15 cellular contexts compared by ENCODE assay signal in genomic region chr4:123833156-123833555, GRCh38.
DNase-seq lines count a peak whose midpoint lies in the region; ATAC-seq and TF ChIP-seq lines count a peak whose summit lies in the region.
"Had no signal": no experiment of that assay in that cellular context is flagged by ENCODE, and none has a peak within 500 bp of the region (broad histone marks: within the 10 kb centered on the region; RNA-seq: fewer than 3 reads in every experiment).

No MANE protein-coding gene starts in this region.

- H3K27ac ChIP-seq in ACC112 (ENCODE audit: low read depth, low read length) (peak overlapping the region; percentile 99), RWPE1 (no peak overlapping the region), esophagus muscularis mucosa (replicated peaks in 1 of 4) (peak overlapping the region; percentile 69 to 85 (median 74)), testis (no peak overlapping the region)

- TF ChIP-seq POLR2A in esophagus muscularis mucosa (IDR thresholded peaks at IDR 0.05; ENCODE audit: low read depth) (no peak), testis (IDR thresholded peaks at IDR 0.05) (no peak)

- H3K27me3 ChIP-seq in ACC112 (ENCODE audit: insufficient read depth, low read length) (no peaks in the 10 kb centered on the region), esophagus muscularis mucosa (no peaks in the 10 kb centered on the region), testis (no peaks in the 10 kb centered on the region)

- POLR2A ChIA-PET in RWPE1 (lab: Yijun Ruan, JAX; ENCODE audit: low non-redundant PET), result no interaction called here

- no peaks in the 10 kb centered on the region for H3K9me3 ChIP-seq in esophagus muscularis mucosa
- no peaks in the 10 kb centered on the region for H3K9me3 ChIP-seq in testis

- H3K4me1 Mint-ChIP-seq in osteocyte (ENCODE audit: unreplicated experiment), result peaks cover 53% of the 10 kb centered on the region

- H3K4me1 ChIP-seq in ACC112 (ENCODE audit: control insufficient read depth, insufficient read depth, low read length, unreplicated experiment), result peaks cover 33% of the 10 kb centered on the region
- peaks cover 21 to 40% (median 36%) of the 10 kb centered on the region in 4 donors for H3K4me1 ChIP-seq in esophagus muscularis mucosa
- no peaks in the 10 kb centered on the region for H3K4me1 ChIP-seq in testis

- H3K27ac Mint-ChIP-seq in osteocyte (ENCODE audit: unreplicated experiment), result peak overlapping the region; percentile 95
- H3K27ac Mint-ChIP-seq: natural killer cell treated with Interleukin-12 subunit alpha and Interleukin-12 subunit beta and Interleukin-15 and Interleukin-18, amount 100 ng/mL, for 72 hours; T-helper 1 cell treated with Interleukin-12 subunit alpha and Interleukin-12 subunit beta and Interleukin-4 antibody, amounts not matched to agents 30 μg/mL and 1 μg/mL, for 36 hours had no signal

- ATAC-seq in HG03378 (IDR thresholded peaks at IDR 0.05; ENCODE audit: unreplicated experiment), result no peak
- ATAC-seq: natural killer cell treated with Interleukin-12 subunit alpha and Interleukin-12 subunit beta and Interleukin-15 and Interleukin-18, amount 100 ng/mL, for 72 hours had no signal

- H3K79me2 ChIP-seq in ACC112 (ENCODE audit: control insufficient read depth, insufficient read depth, low read length, unreplicated experiment), result no peaks in the 10 kb centered on the region

- TF ChIP-seq EP300 in esophagus muscularis mucosa (IDR thresholded peaks at IDR 0.05), result no peak

- 27% methylated on average over 2 of the region's 2 CpGs for WGBS in esophagus muscularis mucosa
- 70% methylated on average over 2 of the region's 2 CpGs for WGBS in testis, 2 donors

- no peak for TF ChIP-seq CTCF in RWPE1 (conservative IDR thresholded peaks at IDR 0.05; ENCODE audit: low read depth)
- TF ChIP-seq CTCF in esophagus muscularis mucosa (IDR thresholded peaks at IDR 0.05), result no peak
- no peak for TF ChIP-seq CTCF in osteocyte (IDR thresholded peaks at IDR 0.05)
- TF ChIP-seq CTCF in testis (IDR thresholded peaks at IDR 0.05), result no peak

- DNase-seq in RWPE1 (ENCODE audit: low spot score) (peak; percentile 28), esophagus muscularis mucosa (ENCODE audit: extremely low spot score) (no peak), osteocyte (ENCODE audit: extremely low spot score, unreplicated experiment) (no peak), AML-193 (lab: John Stamatoyannopoulos, UW) (no peak), testis (no peak)
- no peak for DNase-seq in effector CD8-positive, alpha-beta T cell (lab: John Stamatoyannopoulos, UW)
- DNase-seq: activated CD4-positive, alpha-beta T cell treated with anti-CD3 and anti-CD28 coated beads, Interleukin-2, amount 50 U/mL, for 48 hours; activated effector memory CD4-positive, alpha-beta T cell treated with Interleukin-2 at 50 U/mL for 16 hours; central memory CD4-positive, alpha-beta T cell; DMS53; MM.1S had no signal

- H3K4me3 ChIP-seq in ACC112 (ENCODE audit: low read depth, low read length) (peak overlapping the region; percentile 27; the same call in 1 of the 2 replicates), esophagus muscularis mucosa (no peak overlapping the region), testis (no peak overlapping the region)

- no peak overlapping the region for H3K4me3 Mint-ChIP-seq in osteocyte (ENCODE audit: unreplicated experiment)
- H3K4me3 Mint-ChIP-seq: natural killer cell treated with Interleukin-12 subunit alpha and Interleukin-12 subunit beta and Interleukin-15 and Interleukin-18, amount 100 ng/mL, for 72 hours; T-helper 1 cell treated with Interleukin-12 subunit alpha and Interleukin-12 subunit beta and Interleukin-4 antibody, amounts not matched to agents 30 μg/mL and 1 μg/mL, for 36 hours had no signal

- H3K36me3 ChIP-seq in ACC112 (ENCODE audit: insufficient read depth, low read length) (no peaks in the 10 kb centered on the region), esophagus muscularis mucosa (no peaks in the 10 kb centered on the region), testis (ENCODE audit: low read depth, missing control alignments) (no peaks in the 10 kb centered on the region)

- H3K36me3 Mint-ChIP-seq in osteocyte (ENCODE audit: unreplicated experiment), result peaks cover 3% of the 10 kb centered on the region
- H3K36me3 Mint-ChIP-seq: natural killer cell treated with Interleukin-12 subunit alpha and Interleukin-12 subunit beta and Interleukin-15 and Interleukin-18, amount 100 ng/mL, for 72 hours had no signal

- no peak overlapping the region for H2AFZ ChIP-seq in ACC112 (ENCODE audit: low read length, unreplicated experiment)

- no peaks in the 10 kb centered on the region for H3K27me3 Mint-ChIP-seq in osteocyte (ENCODE audit: unreplicated experiment)

- no peaks in the 10 kb centered on the region for H3K9me3 Mint-ChIP-seq in osteocyte (ENCODE audit: unreplicated experiment)
- H3K9me3 Mint-ChIP-seq: T-helper 1 cell treated with Interleukin-12 subunit alpha and Interleukin-12 subunit beta and Interleukin-4 antibody, amounts not matched to agents 30 μg/mL and 1 μg/mL, for 36 hours had no signal

- intact Hi-C loops in esophagus muscularis mucosa (cut with DNase I) (loop anchor here (5.0 to 10.0 kb wide), 3 partner anchors 46 to 436 kb away; partner anchors contain the start of gene SPRY1), testis (cut with DNase I; ENCODE audit: low total_unique reads) (no loop called here)

- CTCF ChIA-PET in RWPE1 (lab: Yijun Ruan, JAX), result no interaction called here

Comparison
In these comparisons a context has a peak if more than half of its experiments do, and no peak if none do; other contexts are left out.
1. H3K27ac ChIP-seq: peak in ACC112 (single experiment) and esophagus muscularis mucosa (4 of 4); none in RWPE1 (single experiment) and testis (0 of 2).